Comparison of ENCODE assay signal across 1 cellular context in genomic region chr15:38563723-38564519, GRCh38.
TF ChIP-seq lines count a peak whose summit lies in the region.

No MANE protein-coding gene starts in this region.

TF ChIP-seq in HepG2, 621 proteins besides CTCF, POLR2A, EP300 and RAD21 (continued from another document and continues in another):
- TF ChIP-seq AHDC1 (CRISPR knock-in tag; IDR thresholded peaks at IDR 0.05; ENCODE audit: borderline replicate concordance) (no peak), GATAD2A (CRISPR knock-in tag; IDR thresholded peaks at IDR 0.05) (0 out of 2 replicates have a peak, but pooled peaks have one; percentile 13), ZBTB25 (CRISPR knock-in tag; IDR thresholded peaks at IDR 0.05) (no peak), HOXA3 (CRISPR knock-in tag; IDR thresholded peaks at IDR 0.05) (0 out of 2 replicates have a peak, but pooled peaks have one; percentile 31), SMAD9 (CRISPR knock-in tag; IDR thresholded peaks at IDR 0.05) (no peak), ZNF660 (CRISPR knock-in tag; IDR thresholded peaks at IDR 0.05; ENCODE audit: borderline replicate concordance, low read depth) (no peak), TERF1 (CRISPR knock-in tag; IDR thresholded peaks at IDR 0.05) (no peak), ARID5B (CRISPR knock-in tag; IDR thresholded peaks at IDR 0.05) (peak; percentile 10; the same call in 1 of the 2 replicates), GABPB1 (CRISPR knock-in tag; IDR thresholded peaks at IDR 0.05) (peak; percentile 54; the same call in 1 of the 2 replicates), KDM1A (CRISPR knock-in tag; IDR thresholded peaks at IDR 0.05) (no peak), RERE (CRISPR knock-in tag; IDR thresholded peaks at IDR 0.05; ENCODE audit: low read depth) (no peak), STAG1 (CRISPR knock-in tag; IDR thresholded peaks at IDR 0.05) (peak; percentile 32), EZH2 (conservative IDR thresholded peaks at IDR 0.05; ENCODE audit: low read depth, low read length) (0 out of 2 replicates have a peak, but pooled peaks have one; percentile 5), ATM (IDR thresholded peaks at IDR 0.05; ENCODE audit: borderline replicate concordance) (no peak), PATZ1 (CRISPR knock-in tag; IDR thresholded peaks at IDR 0.05) (0 out of 2 replicates have a peak, but pooled peaks have one; percentile 33), ZSCAN25 (CRISPR knock-in tag; IDR thresholded peaks at IDR 0.05) (no peak), MTF2 (CRISPR knock-in tag; IDR thresholded peaks at IDR 0.05; ENCODE audit: borderline replicate concordance) (peak; percentile 16; the same call in 1 of the 2 replicates), MIER2 (CRISPR knock-in tag; IDR thresholded peaks at IDR 0.05) (no peak), PCBP1 (IDR thresholded peaks at IDR 0.05; ENCODE audit: borderline replicate concordance, low read depth, low read length) (no peak), ZNF768 (CRISPR knock-in tag; IDR thresholded peaks at IDR 0.05) (peak; percentile 52; the same call in 1 of the 2 replicates), ZNF143 (CRISPR knock-in tag; IDR thresholded peaks at IDR 0.05) (0 out of 2 replicates have a peak, but pooled peaks have one; percentile 20), ZNF230 (CRISPR knock-in tag; IDR thresholded peaks at IDR 0.05) (no peak), KLF12 (CRISPR knock-in tag; IDR thresholded peaks at IDR 0.05; ENCODE audit: borderline replicate concordance) (no peak), HNRNPK (IDR thresholded peaks at IDR 0.05; ENCODE audit: low read depth, low read length, poor library complexity, severe bottlenecking) (no peak), KDM2A (CRISPR knock-in tag; IDR thresholded peaks at IDR 0.05; ENCODE audit: borderline replicate concordance, low read depth) (peak; percentile 59; the same call in 1 of the 2 replicates), ZNF367 (CRISPR knock-in tag; IDR thresholded peaks at IDR 0.05; ENCODE audit: borderline replicate concordance) (no peak), HNRNPLL (IDR thresholded peaks at IDR 0.05; ENCODE audit: low read depth, low read length, poor library complexity, severe bottlenecking) (peak; percentile 52), MAZ (IDR thresholded peaks at IDR 0.05; ENCODE audit: borderline replicate concordance, low read depth, low read length) (no peak), MAZ (CRISPR knock-in tag; IDR thresholded peaks at IDR 0.05; ENCODE audit: low read depth) (peak; percentile 37; the same call in 1 of the 2 replicates), HMG20A (CRISPR knock-in tag; IDR thresholded peaks at IDR 0.05; ENCODE audit: borderline replicate concordance) (no peak), UBTF (CRISPR knock-in tag; IDR thresholded peaks at IDR 0.05) (peak; percentile 13; the same call in 1 of the 2 replicates), ZNF777 (CRISPR knock-in tag; IDR thresholded peaks at IDR 0.05) (no peak), GZF1 (CRISPR knock-in tag; IDR thresholded peaks at IDR 0.05) (no peak)
